Comparison of ENCODE assay signal across 9 cellular contexts in genomic region chr6:109073344-109074235, GRCh38. TPM values are rescaled to one million over a fixed set of nuclear protein-coding genes. Genes with fewer than 3 reads are reported as not detected.
A peak's percentile ranks its signal among the peaks of the same experiment; 100 is the strongest.
DNase-seq lines count a peak whose midpoint lies in the region; ATAC-seq and TF ChIP-seq lines count a peak whose summit lies in the region.
"Had no signal": no experiment of that assay in that cellular context is flagged by ENCODE, and none has a peak within 500 bp of the region (broad histone marks: within the 10 kb centered on the region; RNA-seq: fewer than 3 reads in every experiment).

No MANE protein-coding gene starts in this region.

- H3K79me2 ChIP-seq in mammary epithelial cell (ENCODE audit: insufficient read depth, low read length) = no peaks in the 10 kb centered on the region

- CTCF ChIA-PET in mammary epithelial cell (lab: Charles Lee; ENCODE audit: low non-redundant PET) = interaction anchor here (0.6 to 0.7 kb wide), 4 partner anchors 24 to 181 kb away, joined by 3 to 4 read pairs (median 3); no protein-coding TSS in a partner anchor

- dilution Hi-C loops in mammary epithelial cell (cut with HindIII; ENCODE audit: low sequenced_read_pairs) = loop anchor here (25.0 kb wide), 1 partner anchor 536 kb away; no protein-coding TSS in a partner anchor

- peaks cover 3% of the 10 kb centered on the region for H3K4me1 ChIP-seq in mammary epithelial cell (ENCODE audit: insufficient read depth, low read length)

- DNase-seq in activated CD8-positive, alpha-beta memory T cell treated with anti-CD3 and anti-CD28 coated beads, Interleukin-2, amount 50 U/mL, for 1 hour (ENCODE audit: extremely low read depth) = peak; percentile 38
- DNase-seq in activated CD8-positive, alpha-beta memory T cell treated with anti-CD3 and anti-CD28 coated beads, Interleukin-2, amount 50 U/mL, for 48 hours = no peak
- peak; percentile 42 for DNase-seq in NCI-H1105 (lab: John Stamatoyannopoulos, UW)
- DNase-seq in SKM-1 treated with dmso at 0.1 percent for 144 hours (lab: John Stamatoyannopoulos, UW; ENCODE audit: unreplicated experiment) = peak; percentile 60
- DNase-seq in mammary epithelial cell = peak; percentile 53
- no peak for DNase-seq in kidney epithelial cell (ENCODE audit: low read depth)
- peak in 5 of 6 experiments; percentile 30 to 76 (median 48) for DNase-seq in stimulated activated naive CD4-positive, alpha-beta T cell (lab: John Stamatoyannopoulos, UW)

- H3K27me3 ChIP-seq in mammary epithelial cell (ENCODE audit: insufficient read depth, low read length) (no peaks in the 10 kb centered on the region), kidney epithelial cell (ENCODE audit: control insufficient read depth, insufficient read depth, low read length) (no peaks in the 10 kb centered on the region)

- H3K4me3 ChIP-seq in mammary epithelial cell (replicated peaks in 1 of 3; ENCODE audit: insufficient read depth in 1 of 3, low read depth in 2 of 3, low read length in 3 of 3) (no peak overlapping the region), kidney epithelial cell (ENCODE audit: low read depth, low read length) (no peak overlapping the region)

- no peaks in the 10 kb centered on the region for H3K9me3 ChIP-seq in mammary epithelial cell (replicated peaks; ENCODE audit: insufficient read depth, low read length)

- 47% methylated on average over 7 of the region's 7 CpGs for WGBS in mammary epithelial cell (ENCODE audit: low coverage, missing lambda C conversion rate)

- H3K9ac ChIP-seq in mammary epithelial cell (ENCODE audit: insufficient read depth, low read length) = no peak overlapping the region

- no peaks in the 10 kb centered on the region for H3K36me3 ChIP-seq in mammary epithelial cell (ENCODE audit: insufficient read depth, low read length)
- H3K36me3 ChIP-seq in kidney epithelial cell (ENCODE audit: control insufficient read depth, insufficient read depth, low read length) = no peaks in the 10 kb centered on the region

- H3K4me2 ChIP-seq in mammary epithelial cell (ENCODE audit: insufficient read depth, low read depth, low read length) = no peak overlapping the region

- no TSS peak for BruUV-seq in mammary epithelial cell (replicated peaks; lab: Mats Ljungman, UMichigan)

- H3K27ac ChIP-seq in mammary epithelial cell (ENCODE audit: insufficient read depth, low read depth, low read length) = no peak overlapping the region
- H3K27ac ChIP-seq: epithelial cell of prostate had no signal

- intact Hi-C loops in mammary epithelial cell (cut with micrococcal nuclease) = loop anchor here (1.0 to 5.0 kb wide), 6 partner anchors 64 to 531 kb away; no protein-coding TSS in a partner anchor

- peak; percentile 55 to 65 for TF ChIP-seq CTCF in mammary epithelial cell (conservative IDR thresholded peaks at IDR 0.05 in 1 of 2, IDR thresholded peaks at IDR 0.05 in 1 of 2; ENCODE audit: extremely low read depth in 1 of 2, insufficient read depth in 1 of 2, low read depth in 1 of 2, low read length in 2 of 2)
- peak; percentile 65 for TF ChIP-seq CTCF in kidney epithelial cell (IDR thresholded peaks at IDR 0.05; ENCODE audit: insufficient read depth, low read length, poor library complexity, severe bottlenecking)

- in situ Hi-C loops in mammary epithelial cell (cut with MboI; ENCODE audit: low sequenced_read_pairs in 2 of 2) = loop anchor here in 1 of 2 donors (5.0 to 25.0 kb wide), 2 partner anchors 186 to 531 kb away; no protein-coding TSS in a partner anchor

- no peak for ATAC-seq in HG02763 (IDR thresholded peaks at IDR 0.05; ENCODE audit: unreplicated experiment)

- no peaks in the 10 kb centered on the region for H4K20me1 ChIP-seq in mammary epithelial cell (ENCODE audit: insufficient read depth, low read length)

- no peak overlapping the region for H2AFZ ChIP-seq in mammary epithelial cell (ENCODE audit: low read depth, low read length)

RNA-seq across cellular contexts. Expression of gene SESN1, which starts 21.1 kb away (rescaled TPM):
- 10 to 100 TPM; 13.9 to 37.8 TPM for total RNA-seq in mammary epithelial cell
- 15.8 TPM for polyA plus RNA-seq in mammary epithelial cell
- polyA minus RNA-seq in mammary epithelial cell = 13.7 TPM
- total RNA-seq in kidney epithelial cell = 10.3 and 13.2 TPM in 2 replicates

RNA-seq across cellular contexts. Expression of gene CEP57L1, which starts 21.7 kb away (rescaled TPM):
- total RNA-seq in mammary epithelial cell (10 to 100 TPM; 17.7 to 23.6 TPM), kidney epithelial cell (15.6 and 16.7 TPM in 2 replicates)
- 11.0 TPM for polyA plus RNA-seq in mammary epithelial cell
- polyA minus RNA-seq in mammary epithelial cell = 0.72 TPM

Comparison
In these comparisons a context has a peak if more than half of its experiments do, and no peak if none do; other contexts are left out.
1. DNase-seq: peak in activated CD8-positive, alpha-beta memory T cell treated with anti-CD3 and anti-CD28 coated beads, Interleukin-2, amount 50 U/mL, for 1 hour (single experiment), NCI-H1105 (single experiment), SKM-1 treated with dmso at 0.1 percent for 144 hours (single experiment), mammary epithelial cell (single experiment) and stimulated activated naive CD4-positive, alpha-beta T cell (5 of 6); none in activated CD8-positive, alpha-beta memory T cell treated with anti-CD3 and anti-CD28 coated beads, Interleukin-2, amount 50 U/mL, for 48 hours (single experiment) and kidney epithelial cell (single experiment).